10 cellular contexts compared by ENCODE assay signal in genomic region chr1:205375816-205376545, GRCh38. TPM values are rescaled to one million over a fixed set of nuclear protein-coding genes. Genes with fewer than 3 reads are reported as not detected.
DNase-seq lines count a peak whose midpoint lies in the region; ATAC-seq and TF ChIP-seq lines count a peak whose summit lies in the region.
"Had no signal": no experiment of that assay in that cellular context is flagged by ENCODE, and none has a peak within 500 bp of the region (broad histone marks: within the 10 kb centered on the region; RNA-seq: fewer than 3 reads in every experiment).

No MANE protein-coding gene starts in this region.

- H3K4me2 ChIP-seq in MM.1S (ENCODE audit: low read depth, low read length) = no peak overlapping the region

- H3K36me3 ChIP-seq in cardiac muscle cell (no peaks in the 10 kb centered on the region), right atrium auricular region (no peaks in the 10 kb centered on the region), RWPE2 (ENCODE audit: low read depth) (no peaks in the 10 kb centered on the region), uterus (no peaks in the 10 kb centered on the region), MM.1S (replicated peaks; ENCODE audit: insufficient read depth, low read length) (no peaks in the 10 kb centered on the region)

- intact Hi-C loops in uterus (cut with DNase I; ENCODE audit: low total_unique reads) = no loop called here

- H3K9ac ChIP-seq in MM.1S (ENCODE audit: low read length) = no peak overlapping the region

- H3K27ac ChIP-seq in cardiac muscle cell (peak overlapping the region; percentile 56), right atrium auricular region (no peak overlapping the region), RWPE2 (ENCODE audit: poor library complexity, severe bottlenecking) (peak overlapping the region; percentile 15), uterus (peak overlapping the region in 1 of 2 donors; percentile 28), MM.1S (ENCODE audit: low read length) (no peak overlapping the region)
- H3K27ac ChIP-seq: epithelial cell of prostate had no signal

- H3K4me3 Mint-ChIP-seq in glutamatergic neuron (ENCODE audit: unreplicated experiment) = peak overlapping the region; percentile 82

- DNase-seq in cardiac muscle cell (ENCODE audit: low read depth in 1 of 2, low spot score in 1 of 2) (peak; percentile 63 to 72), right atrium auricular region (ENCODE audit: low spot score) (no peak), RWPE2 (ENCODE audit: low spot score) (no peak), glutamatergic neuron (no peak), uterus (peak; percentile 46 to 62), MM.1S (no peak), GM10248 (ENCODE audit: extremely low spot score) (no peak)
- no peak for DNase-seq in stimulated activated naive CD8-positive, alpha-beta T cell treated with anti-CD3 and anti-CD28 coated beads, Interleukin-15, Interleukin-2, amounts not matched to agents 100 U/mL and 50 U/mL, for 24 hours

- H3K27ac Mint-ChIP-seq in glutamatergic neuron (ENCODE audit: unreplicated experiment) = peak overlapping the region; percentile 83

- H3K4me3 ChIP-seq in cardiac muscle cell (no peak overlapping the region), right atrium auricular region (no peak overlapping the region), RWPE2 (ENCODE audit: severe bottlenecking) (no peak overlapping the region), uterus (no peak overlapping the region), MM.1S (ENCODE audit: low read length) (no peak overlapping the region)

- no peaks in the 10 kb centered on the region for H3K9me3 ChIP-seq in cardiac muscle cell (ENCODE audit: low read depth)
- no peaks in the 10 kb centered on the region for H3K9me3 ChIP-seq in right atrium auricular region
- no peaks in the 10 kb centered on the region for H3K9me3 ChIP-seq in RWPE2 (ENCODE audit: severe bottlenecking)
- no peaks in the 10 kb centered on the region for H3K9me3 ChIP-seq in uterus
- H3K9me3 ChIP-seq in MM.1S (replicated peaks; ENCODE audit: insufficient read depth, low read length) = no peaks in the 10 kb centered on the region
- H3K9me3 ChIP-seq: Caco-2 had no signal

- no peaks in the 10 kb centered on the region for H3F3A ChIP-seq in MM.1S (ENCODE audit: insufficient read depth, low read length)

- H3K27me3 ChIP-seq in cardiac muscle cell (no peaks in the 10 kb centered on the region), right atrium auricular region (no peaks in the 10 kb centered on the region), RWPE2 (ENCODE audit: insufficient read depth, poor library complexity, severe bottlenecking) (no peaks in the 10 kb centered on the region), uterus (no peaks in the 10 kb centered on the region), MM.1S (replicated peaks; ENCODE audit: insufficient read depth, low read length) (no peaks in the 10 kb centered on the region)

- no peak for TF ChIP-seq CTCF in cardiac muscle cell (IDR thresholded peaks at IDR 0.05; ENCODE audit: low read depth, low read length)
- no peak for TF ChIP-seq CTCF in right atrium auricular region (IDR thresholded peaks at IDR 0.05)
- no peak for TF ChIP-seq CTCF in RWPE2 (IDR thresholded peaks at IDR 0.05; ENCODE audit: poor library complexity, severe bottlenecking)
- no peak for TF ChIP-seq CTCF in glutamatergic neuron (IDR thresholded peaks at IDR 0.05; ENCODE audit: partially characterized antibody, unreplicated experiment)
- no peak for TF ChIP-seq CTCF in uterus (IDR thresholded peaks at IDR 0.05)
- TF ChIP-seq CTCF in MM.1S (IDR thresholded peaks at IDR 0.05; ENCODE audit: low read length) = no peak
- TF ChIP-seq CTCF in GM10248 (IDR thresholded peaks at IDR 0.05; ENCODE audit: control extremely low read depth, extremely low read depth, low read depth, missing control alignments) = no peak

- no peaks in the 10 kb centered on the region for H3K36me3 Mint-ChIP-seq in glutamatergic neuron (ENCODE audit: unreplicated experiment)

- H3K4me1 ChIP-seq in cardiac muscle cell (ENCODE audit: low read depth) (peaks cover 42% of the 10 kb centered on the region), right atrium auricular region (no peaks in the 10 kb centered on the region), RWPE2 (ENCODE audit: insufficient read depth, poor library complexity, severe bottlenecking) (peaks cover 34% of the 10 kb centered on the region), uterus (peaks cover 0 to 18% of the 10 kb centered on the region in 2 donors), MM.1S (ENCODE audit: low read length) (peaks cover 13% of the 10 kb centered on the region)

- peaks cover 7% of the 10 kb centered on the region for H3K27me3 Mint-ChIP-seq in glutamatergic neuron (ENCODE audit: unreplicated experiment)

- peak; percentile 53 for ATAC-seq in RWPE2 (ENCODE audit: low read depth)
- no peak for ATAC-seq in stimulated activated naive CD8-positive, alpha-beta T cell treated with anti-CD3 and anti-CD28 coated beads, Interleukin-15, Interleukin-2, amounts not matched to agents 100 U/mL and 50 U/mL, for 24 hours

- H3K9me3 Mint-ChIP-seq in glutamatergic neuron (ENCODE audit: unreplicated experiment) = peaks cover 9% of the 10 kb centered on the region

- no peaks in the 10 kb centered on the region for H3K79me2 ChIP-seq in MM.1S (ENCODE audit: low read length)

- no peak for TF ChIP-seq POLR2A in uterus (IDR thresholded peaks at IDR 0.05)

- H3K4me1 Mint-ChIP-seq in glutamatergic neuron (ENCODE audit: low read depth, unreplicated experiment) = peaks cover 44% of the 10 kb centered on the region

- no peak overlapping the region for H2AFZ ChIP-seq in MM.1S (ENCODE audit: low read length)

- H4K20me1 ChIP-seq in MM.1S (ENCODE audit: insufficient read depth, low read length) = no peaks in the 10 kb centered on the region

- POLR2A ChIA-PET in GM10248 (lab: Yijun Ruan, JAX) = no interaction called here

- CTCF ChIA-PET in GM10248 (lab: Yijun Ruan, JAX) = interaction anchor here (1.4 kb wide), 1 partner anchor 21 kb away, joined by 5 read pairs; no protein-coding TSS in a partner anchor

- H3K9me2 ChIP-seq in MM.1S (replicated peaks; ENCODE audit: insufficient read depth, low read length) = no peaks in the 10 kb centered on the region

RNA-seq across cellular contexts. Expression of gene KLHDC8A, which starts 19.3 kb away (rescaled TPM):
- 0.18 and 0.71 TPM in 2 replicates for total RNA-seq in cardiac muscle cell
- polyA plus RNA-seq in cardiac muscle cell = 1.2 TPM in 1 of 2 replicates, not detected in the other
- total RNA-seq in right atrium auricular region = under 1 TPM in 1 of 2 donors, not detected in 1; 0.24 TPM
- total RNA-seq in glutamatergic neuron (ENCODE audit: unreplicated experiment) = 125 TPM
- 10 to 100 TPM in 1 of 4 donors, 1 to 10 TPM in 1, under 1 TPM in 1, not detected in 1; 0.88 to 14.1 (median 7.5) TPM for total RNA-seq in uterus
- total RNA-seq: Caco-2 had no signal

RNA-seq across cellular contexts. Expression of gene LEMD1, which starts 45.9 kb away (rescaled TPM):
- not detected in 2 replicates for total RNA-seq in cardiac muscle cell
- not detected in 2 replicates for polyA plus RNA-seq in cardiac muscle cell
- not detected for total RNA-seq in right atrium auricular region
- total RNA-seq in glutamatergic neuron (ENCODE audit: unreplicated experiment) = 2.0 TPM
- total RNA-seq in uterus = 1 to 10 TPM in 2 of 4 donors, not detected in 2; 1.6 to 1.8 TPM
- total RNA-seq: Caco-2 had no signal

RNA-seq across cellular contexts. Expression of gene NUAK2, which starts 54.4 kb away (rescaled TPM):
- total RNA-seq in cardiac muscle cell (3.4 and 4.3 TPM in 2 replicates), right atrium auricular region (1 to 10 TPM in 1 of 2 donors, under 1 TPM in 1; 0.67 to 1.7 TPM), glutamatergic neuron (ENCODE audit: unreplicated experiment) (8.0 TPM), uterus (1 to 10 TPM in 2 of 4 donors, under 1 TPM in 1, not detected in 1; 0.73 to 2.0 (median 1.5) TPM)
- 2.1 and 3.4 TPM in 2 replicates for polyA plus RNA-seq in cardiac muscle cell

Comparison
In these comparisons a context has a peak if more than half of its experiments do, and no peak if none do; other contexts are left out.
1. DNase-seq: peak in cardiac muscle cell (2 of 2) and uterus (2 of 2); none in right atrium auricular region (single experiment), RWPE2 (single experiment), glutamatergic neuron (single experiment), MM.1S (single experiment), GM10248 (single experiment) and stimulated activated naive CD8-positive, alpha-beta T cell treated with anti-CD3 and anti-CD28 coated beads, Interleukin-15, Interleukin-2, amounts not matched to agents 100 U/mL and 50 U/mL, for 24 hours (single experiment).
2. H3K27ac ChIP-seq: peak in cardiac muscle cell (single experiment) and RWPE2 (single experiment); none in right atrium auricular region (0 of 2) and MM.1S (single experiment).